Comparison of ENCODE assay signal across 12 cellular contexts in the genomic region with DNA sequence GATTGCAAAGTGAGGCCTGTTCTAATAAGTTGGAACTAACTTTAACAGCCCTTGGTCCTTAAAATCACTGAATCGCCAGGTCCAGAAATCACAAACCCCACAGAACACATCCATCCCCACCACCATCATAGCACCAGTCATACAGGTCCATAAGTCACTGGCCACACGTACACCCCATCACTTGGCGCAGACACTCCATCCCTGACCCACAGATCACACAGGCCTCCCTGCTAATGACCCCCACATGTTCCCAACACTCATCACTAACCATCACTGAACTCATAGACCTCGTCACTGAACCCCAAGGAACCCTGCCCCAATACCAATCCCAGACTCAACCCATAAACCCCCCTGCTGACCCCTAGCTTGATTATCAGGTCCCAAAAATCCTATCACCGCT. TPM values are rescaled to one million over a fixed set of nuclear protein-coding genes. Genes with fewer than 3 reads are reported as not detected.
DNase-seq lines count a peak whose midpoint lies in the region; ATAC-seq and TF ChIP-seq lines count a peak whose summit lies in the region.
"Had no signal": no experiment of that assay in that cellular context is flagged by ENCODE, and none has a peak within 500 bp of the region (broad histone marks: within the 10 kb centered on the region; RNA-seq: fewer than 3 reads in every experiment).

No MANE protein-coding gene starts in this region.

- ATAC-seq in SK-N-SH treated with all-trans-retinoic acid at 6 μM for 48 hours (no peak), GM19395 (IDR thresholded peaks at IDR 0.05; ENCODE audit: unreplicated experiment) (no peak)
- ATAC-seq: stimulated activated memory B cell treated with anti-CD40 and anti-IgM and Interleukin-4, amounts not matched to agents 10 μg/mL and 1 μg/mL and 100 μg/mL, for 72 hours had no signal

- H3K36me3 ChIP-seq in SK-N-SH (replicated peaks in 1 of 2; ENCODE audit: control insufficient read depth in 1 of 2, insufficient read depth in 2 of 2, low read length in 1 of 2), result no peaks in the 10 kb centered on the region
- H3K36me3 ChIP-seq in fibroblast of lung (ENCODE audit: control insufficient read depth, insufficient read depth, low read length), result no peaks in the 10 kb centered on the region
- no peaks in the 10 kb centered on the region for H3K36me3 ChIP-seq in neuronal stem cell (replicated peaks in 1 of 2; ENCODE audit: control insufficient read depth in 2 of 2, insufficient read depth in 2 of 2, low read length in 2 of 2)
- no peaks in the 10 kb centered on the region for H3K36me3 ChIP-seq in uterus

- H3K79me2 ChIP-seq in SK-N-SH (ENCODE audit: insufficient read depth) (no peaks in the 10 kb centered on the region), fibroblast of lung (ENCODE audit: control insufficient read depth, insufficient read depth, low read length) (no peaks in the 10 kb centered on the region)
- H3K79me2 ChIP-seq: hepatocyte had no signal

- WGBS in SK-N-SH (ENCODE audit: low lambda C conversion rate), result 31% methylated on average over 5 of the region's 5 CpGs
- no CpG with 5 or more reads among the region's 5 CpGs for WGBS in neuronal stem cell (ENCODE audit: extremely low coverage in 2 of 2, insufficient read length in 2 of 2, insufficient replicate concordance in 1 of 2), 2 donors

- no peaks in the 10 kb centered on the region for H3F3A ChIP-seq in SK-N-SH (replicated peaks; ENCODE audit: insufficient read depth)

- no peak overlapping the region for H3K23ac ChIP-seq in neuronal stem cell (ENCODE audit: low read depth, low read length, poor library complexity)

- no peak overlapping the region for H2BK12ac ChIP-seq in neuronal stem cell (ENCODE audit: low read length)

- no peaks in the 10 kb centered on the region for H4K20me1 ChIP-seq in SK-N-SH (ENCODE audit: insufficient read depth)
- no peaks in the 10 kb centered on the region for H4K20me1 ChIP-seq in fibroblast of lung (ENCODE audit: control insufficient read depth, extremely low read depth, insufficient read depth, low read length)

- H3K9ac ChIP-seq in SK-N-SH (no peak overlapping the region), fibroblast of lung (ENCODE audit: insufficient read depth, low read length) (peak overlapping the region; percentile 59), neuronal stem cell (ENCODE audit: low read depth, low read length, poor library complexity) (no peak overlapping the region)

- no peak overlapping the region for H3K18ac ChIP-seq in neuronal stem cell (ENCODE audit: low read length)

- H3K9me3 ChIP-seq in SK-N-SH (0 out of 2 replicates have a peak, but pooled peaks cover 4% of the 10 kb centered on the region), fibroblast of lung (ENCODE audit: control insufficient read depth, insufficient read depth, low read depth, low read length) (no peaks in the 10 kb centered on the region), neuronal stem cell (replicated peaks in 1 of 2; ENCODE audit: control insufficient read depth in 2 of 2, insufficient read depth in 1 of 2, low read depth in 1 of 2, low read length in 2 of 2) (peaks cover 11 to 21% of the 10 kb centered on the region in 2 donors), uterus (peaks cover 0 to 25% of the 10 kb centered on the region in 2 donors)

- no peaks in the 10 kb centered on the region for H3K79me1 ChIP-seq in neuronal stem cell (ENCODE audit: low read depth, low read length)

- H3K4ac ChIP-seq in neuronal stem cell (ENCODE audit: low read length), result no peak overlapping the region

- no peak overlapping the region for H2AK5ac ChIP-seq in neuronal stem cell (ENCODE audit: low read depth, low read length)

- POLR2A ChIA-PET in SK-N-SH (lab: Yijun Ruan, JAX), result no interaction called here

- no peak overlapping the region for H2BK120ac ChIP-seq in neuronal stem cell (ENCODE audit: low read depth, low read length)

- H3K4me1 ChIP-seq in SK-N-SH (ENCODE audit: control insufficient read depth in 1 of 2, insufficient read depth in 2 of 2, low read depth in 1 of 2, low read length in 1 of 2), result no peaks in the 10 kb centered on the region
- no peaks in the 10 kb centered on the region for H3K4me1 ChIP-seq in fibroblast of lung (ENCODE audit: control insufficient read depth, extremely low read depth, insufficient read depth, low read length)
- H3K4me1 ChIP-seq in neuronal stem cell (ENCODE audit: control insufficient read depth in 2 of 2, insufficient read depth in 1 of 2, low read depth in 1 of 2, low read length in 2 of 2), result no peaks in the 10 kb centered on the region
- no peaks in the 10 kb centered on the region for H3K4me1 ChIP-seq in uterus

- no peak for TF ChIP-seq RAD21 in SK-N-SH (IDR thresholded peaks at IDR 0.05; ENCODE audit: low read length)

- no peak for TF ChIP-seq POLR2A in uterus (IDR thresholded peaks at IDR 0.05)

- no peak for TF ChIP-seq CTCF in SK-N-SH (IDR thresholded peaks at IDR 0.05)
- no peak for TF ChIP-seq CTCF in fibroblast of lung (conservative IDR thresholded peaks at IDR 0.05 in 1 of 2, IDR thresholded peaks at IDR 0.05 in 1 of 2; ENCODE audit: low read depth in 1 of 2, low read length in 2 of 2)
- TF ChIP-seq CTCF in uterus (IDR thresholded peaks at IDR 0.05), result no peak

- no peaks in the 10 kb centered on the region for H3K9me2 ChIP-seq in SK-N-SH

- DNase-seq in SK-N-SH (peak; percentile 14), fibroblast of lung (ENCODE audit: low read depth in 2 of 2) (peak; percentile 11 to 38), neuronal stem cell (ENCODE audit: low spot score) (no peak), uterus (peak in 1 of 2 donors; percentile 16), AG08396 (ENCODE audit: low spot score) (no peak), D341Med (ENCODE audit: low spot score) (no peak)
- DNase-seq: activated naive CD4-positive, alpha-beta T cell treated with anti-CD3 and anti-CD28 coated beads, Interleukin-2, amount 50 U/mL, for 16 hours; NCI-H82 had no signal

- no peak overlapping the region for H2BK5ac ChIP-seq in neuronal stem cell (ENCODE audit: low read length)

- no peak overlapping the region for H2BK15ac ChIP-seq in neuronal stem cell (ENCODE audit: low read length)

- no peak overlapping the region for H3K27ac ChIP-seq in SK-N-SH (ENCODE audit: low read depth in 2 of 2, low read length in 1 of 2)
- peak overlapping the region; percentile 90 for H3K27ac ChIP-seq in fibroblast of lung (ENCODE audit: insufficient read depth, low read length)
- H3K27ac ChIP-seq in neuronal stem cell (replicated peaks; ENCODE audit: low read length), result no peak overlapping the region
- H3K27ac ChIP-seq in uterus, result peak overlapping the region; percentile 83 to 91
- H3K27ac ChIP-seq: hepatocyte had no signal

- no peak overlapping the region for H3K14ac ChIP-seq in neuronal stem cell (ENCODE audit: low read length)

- CTCF ChIA-PET in SK-N-SH (lab: Yijun Ruan, JAX), result interaction anchor here (0.7 kb wide), 1 partner anchor 99 kb away, joined by 3 read pairs; no protein-coding TSS in a partner anchor

- TF ChIP-seq EP300 in SK-N-SH (IDR thresholded peaks at IDR 0.05; ENCODE audit: borderline replicate concordance in 1 of 2, low read depth in 1 of 2, low read length in 1 of 2), result no peak

- H4K8ac ChIP-seq in neuronal stem cell (ENCODE audit: low read depth, low read length), result no peak overlapping the region

- H3K4me2 ChIP-seq in SK-N-SH (no peak overlapping the region), fibroblast of lung (ENCODE audit: extremely low read depth, insufficient read depth, low read length) (peak overlapping the region; percentile 75), neuronal stem cell (ENCODE audit: insufficient read depth, low read length, poor library complexity, severe bottlenecking) (no peak overlapping the region)
- H3K4me2 ChIP-seq: hepatocyte had no signal

- no peak overlapping the region for H4K91ac ChIP-seq in neuronal stem cell (ENCODE audit: low read depth, low read length, poor library complexity)

- H3K4me3 ChIP-seq in SK-N-SH (ENCODE audit: low read depth in 2 of 2, low read length in 1 of 2) (peak overlapping the region in 1 of 2 experiments; percentile 34; a peak in 2 of 4 replicates), fibroblast of lung (replicated peaks in 1 of 4; ENCODE audit: control extremely low read depth in 1 of 4, insufficient read depth in 1 of 4, low read depth in 3 of 4, low read length in 4 of 4) (peak overlapping the region; percentile 58 to 85 (median 70)), neuronal stem cell (ENCODE audit: low read length in 2 of 2) (peak overlapping the region in 1 of 2 donors; percentile 63), uterus (peak overlapping the region; percentile 62 to 74)
- H3K4me3 ChIP-seq: hepatocyte had no signal

- peak overlapping the region; percentile 76; the same call in 1 of the 2 replicates for H2AFZ ChIP-seq in SK-N-SH (ENCODE audit: low read depth)
- peak overlapping the region; percentile 93 for H2AFZ ChIP-seq in fibroblast of lung (ENCODE audit: low read length)
- H2AFZ ChIP-seq in neuronal stem cell (ENCODE audit: low read length), result peak overlapping the region; percentile 42
- H2AFZ ChIP-seq: hepatocyte had no signal

- intact Hi-C loops in uterus (cut with DNase I; ENCODE audit: low total_unique reads), result no loop called here

- H3K27me3 ChIP-seq in SK-N-SH (ENCODE audit: insufficient read depth) (no peaks in the 10 kb centered on the region), fibroblast of lung (ENCODE audit: control insufficient read depth, insufficient read depth, low read length) (no peaks in the 10 kb centered on the region), neuronal stem cell (ENCODE audit: control insufficient read depth in 3 of 3, insufficient read depth in 3 of 3, low read depth in 1 of 3, low read length in 3 of 3) (peaks cover 0 to 3% (median 0%) of the 10 kb centered on the region in 3 experiments), uterus (no peaks in the 10 kb centered on the region)
- H3K27me3 ChIP-seq: hepatocyte had no signal

TF ChIP-seq in SK-N-SH, 30 proteins besides CTCF, POLR2A, EP300 and RAD21 (continues in another document):
- TF ChIP-seq RCOR1 (IDR thresholded peaks at IDR 0.05; ENCODE audit: low read length) (no peak), TCF12 (IDR thresholded peaks at IDR 0.05) (no peak), NFIC (IDR thresholded peaks at IDR 0.05; ENCODE audit: borderline replicate concordance) (no peak), MEF2A (IDR thresholded peaks at IDR 0.05; ENCODE audit: borderline replicate concordance, low read depth) (no peak)

RNA-seq across cellular contexts. Expression of gene ZNF300, which starts 41.2 kb away (rescaled TPM):
- polyA plus RNA-seq in SK-N-SH (2012; rRNA removed) (3.5 and 4.9 TPM in 2 replicates), fibroblast of lung (5.2 TPM in 2 replicates)
- polyA plus RNA-seq in SK-N-SH (2012; cell fraction: cytosol; rRNA removed), result 2.5 and 2.7 TPM in 2 replicates
- polyA plus RNA-seq in SK-N-SH (2012; cell fraction: nucleus; rRNA removed), result 10.6 and 18.4 TPM in 2 replicates
- total RNA-seq in fibroblast of lung (8.0 and 9.9 TPM in 2 replicates), uterus (10 to 100 TPM in 1 of 4 donors, 1 to 10 TPM in 3; 5.9 to 27.4 (median 7.0) TPM)
- 3.5 and 4.1 TPM in 2 replicates for polyA plus RNA-seq in fibroblast of lung (2012)
- polyA minus RNA-seq in fibroblast of lung (ENCODE audit: low replicate concordance), result 0.33 and 0.43 TPM in 2 replicates
- 11.0 TPM for polyA plus RNA-seq in neuronal stem cell (2013, experiment 1 of 2)
- polyA plus RNA-seq in neuronal stem cell (2013, experiment 2 of 2), result 10.8 TPM

Comparison
In these comparisons a context has a peak if more than half of its experiments do, and no peak if none do; other contexts are left out.
1. DNase-seq: peak in SK-N-SH (single experiment) and fibroblast of lung (2 of 2); none in neuronal stem cell (single experiment), AG08396 (single experiment) and D341Med (single experiment).
2. H2AFZ ChIP-seq: peak in every context shown above with its lines; median percentile 93 in fibroblast of lung; 76 in SK-N-SH; 42 in neuronal stem cell.
3. H3K27ac ChIP-seq: peak in fibroblast of lung (single experiment) and uterus (2 of 2); none in SK-N-SH (0 of 2) and neuronal stem cell (single experiment).